24 cellular contexts compared by ENCODE assay signal in genomic region chr2:234839285-234839684, GRCh38.
DNase-seq lines count a peak whose midpoint lies in the region; ATAC-seq lines count a peak whose summit lies in the region.
"Had no signal": no experiment of that assay in that cellular context is flagged by ENCODE, and none has a peak within 500 bp of the region (broad histone marks: within the 10 kb centered on the region; RNA-seq: fewer than 3 reads in every experiment).

No MANE protein-coding gene starts in this region.

- in situ Hi-C loops in GM23248 (cut with MboI), result no loop called here

- DNase-seq in GM23248 (peak; percentile 24), RPMI7951 (ENCODE audit: low read depth) (peak; percentile 96), glomerular visceral epithelial cell (ENCODE audit: extremely low spot score) (peak; percentile 97), MG63 (no peak), left cardiac atrium (no peak)
- no peak for DNase-seq in activated CD4-positive, alpha-beta T cell treated with anti-CD3 and anti-CD28 coated beads, Interleukin-2, amount 50 U/mL, for 4 hours
- DNase-seq: activated CD4-positive, alpha-beta T cell treated with anti-CD3 and anti-CD28 coated beads, Interleukin-2, amount 10 ng/mL, durations not matched to agents 7 days and 5 days; cerebellar nuclear complex; gastrocnemius medialis; HCEC 1CT; kidney; NCI-H1092; NCI-H2029; NCI-H345; SK-N-SH; stimulated activated naive B cell treated with anti-CD40 and anti-IgM and Interleukin-4, amounts not matched to agents 10 μg/mL and 1 μg/mL and 100 μg/mL, for 72 hours; T-helper 2 cell; WERI-Rb-1 had no signal

- H3K9me3 ChIP-seq in GM23248 (ENCODE audit: low read depth), result no peaks in the 10 kb centered on the region
- H3K9me3 ChIP-seq in MG63, result no peaks in the 10 kb centered on the region
- H3K9me3 ChIP-seq: ascending aorta, gastrocnemius medialis, prostate gland, SK-N-SH, thoracic aorta had no signal

- H3K36me3 ChIP-seq in GM23248 (ENCODE audit: low read depth), result no peaks in the 10 kb centered on the region
- no peaks in the 10 kb centered on the region for H3K36me3 ChIP-seq in MG63
- H3K36me3 ChIP-seq: ascending aorta, gastrocnemius medialis, prostate gland, thoracic aorta, WERI-Rb-1 had no signal

- H3K9ac ChIP-seq in GM23248, result no peak overlapping the region
- H3K9ac ChIP-seq: KMS-11, SK-N-SH had no signal

- no peak overlapping the region for H3K4me2 ChIP-seq in GM23248 (ENCODE audit: unreplicated experiment)
- H3K4me2 ChIP-seq: KMS-11 had no signal

- H3K4me3 ChIP-seq in GM23248 (no peak overlapping the region), MG63 (no peak overlapping the region)
- H3K4me3 ChIP-seq: ascending aorta, gastrocnemius medialis, prostate gland, skin epidermis, thoracic aorta had no signal

- no peaks in the 10 kb centered on the region for H4K20me1 ChIP-seq in GM23248 (ENCODE audit: insufficient read depth)

- no peak overlapping the region for H2AFZ ChIP-seq in GM23248

- H3K79me2 ChIP-seq in GM23248 (ENCODE audit: insufficient read depth), result no peaks in the 10 kb centered on the region

- peaks cover 7% of the 10 kb centered on the region; the same call in 1 of the 2 replicates for H3F3A ChIP-seq in GM23248 (ENCODE audit: insufficient read depth)

- H3K27me3 ChIP-seq in GM23248 (replicated peaks; ENCODE audit: insufficient read depth) (no peaks in the 10 kb centered on the region), MG63 (no peaks in the 10 kb centered on the region)
- H3K27me3 ChIP-seq: ascending aorta, gastrocnemius medialis had no signal

- H3K9me2 ChIP-seq in GM23248 (ENCODE audit: insufficient read depth), result no peaks in the 10 kb centered on the region
- H3K9me2 ChIP-seq: SK-N-SH had no signal

- WGBS in GM23248 (ENCODE audit: low coverage in 1 of 2, low lambda C conversion rate in 2 of 2, missing lambda C conversion rate in 2 of 2), 2 experiments, result 22 to 34% methylated on average over 4 of the region's 4 CpGs

- no peak overlapping the region for H3K27ac ChIP-seq in GM23248
- H3K27ac ChIP-seq: ascending aorta, gastrocnemius medialis, KMS-11, prostate gland, thoracic aorta, WERI-Rb-1 had no signal

- ATAC-seq in GM19455 (IDR thresholded peaks at IDR 0.05; ENCODE audit: unreplicated experiment) (no peak), left cardiac atrium (no peak)
- ATAC-seq: stimulated activated naive B cell treated with anti-CD40 and anti-IgM and Interleukin-4, amounts not matched to agents 10 μg/mL and 1 μg/mL and 100 μg/mL, for 72 hours had no signal

- peaks cover 18% of the 10 kb centered on the region for H3K4me1 ChIP-seq in GM23248 (ENCODE audit: insufficient read depth)
- H3K4me1 ChIP-seq: prostate gland had no signal

- intact Hi-C loops in left cardiac atrium (cut with DNase I), result no loop called here

Comparison
In these comparisons a context has a peak if more than half of its experiments do, and no peak if none do; other contexts are left out.
1. DNase-seq: peak in GM23248 (single experiment), RPMI7951 (single experiment) and glomerular visceral epithelial cell (single experiment); none in activated CD4-positive, alpha-beta T cell treated with anti-CD3 and anti-CD28 coated beads, Interleukin-2, amount 50 U/mL, for 4 hours (0 of 2), MG63 (single experiment) and left cardiac atrium (single experiment).